In genomic region chr17:58311429-58311894, GRCh38 we compare ENCODE assay signal across 12 cellular contexts. TPM values are rescaled to one million over a fixed set of nuclear protein-coding genes. Genes with fewer than 3 reads are reported as not detected.
"Had no signal": no experiment of that assay in that cellular context is flagged by ENCODE, and none has a peak within 500 bp of the region (broad histone marks: within the 10 kb centered on the region; RNA-seq: fewer than 3 reads in every experiment).

No MANE protein-coding gene starts in this region.

- H3K4me3 ChIP-seq: skin epidermis, thyroid gland, vagina had no signal

- H3K9me3 Mint-ChIP-seq: nephron had no signal

- H3K4me1 ChIP-seq: thyroid gland, vagina had no signal

- H3K4me3 Mint-ChIP-seq: nephron had no signal

- H3K27ac Mint-ChIP-seq: nephron had no signal

- DNase-seq: activated CD4-positive, alpha-beta T cell treated with anti-CD3 and anti-CD28 coated beads, Interleukin-2, amount 50 U/mL, for 1 hour; activated naive CD4-positive, alpha-beta T cell; effector CD4-positive, alpha-beta T cell; hippocampal formation; stimulated activated CD4-positive, alpha-beta T cell treated with anti-CD3 and anti-CD28 coated beads, Interleukin-4, amount 100 ng/mL, for 4 hours; thyroid gland had no signal

- H3K4me1 Mint-ChIP-seq: nephron had no signal

- H3K27me3 ChIP-seq: thyroid gland, vagina had no signal

- H3K36me3 ChIP-seq: thyroid gland, vagina had no signal

- H3K9me3 ChIP-seq: thyroid gland, vagina had no signal

- H3K27ac ChIP-seq: skin epidermis, thyroid gland, vagina had no signal

RNA-seq across cellular contexts. Expression of gene TSPOAP1, which starts 17.1 kb away (rescaled TPM):
- total RNA-seq: SK-MEL-5 had no signal

RNA-seq across cellular contexts. Expression of gene MPO, which starts 30.7 kb away (rescaled TPM):
- total RNA-seq: astrocyte, lung microvascular endothelial cell, SK-MEL-5, vagina had no signal
